Comparison of ENCODE assay signal across 11 cellular contexts in the genomic region with DNA sequence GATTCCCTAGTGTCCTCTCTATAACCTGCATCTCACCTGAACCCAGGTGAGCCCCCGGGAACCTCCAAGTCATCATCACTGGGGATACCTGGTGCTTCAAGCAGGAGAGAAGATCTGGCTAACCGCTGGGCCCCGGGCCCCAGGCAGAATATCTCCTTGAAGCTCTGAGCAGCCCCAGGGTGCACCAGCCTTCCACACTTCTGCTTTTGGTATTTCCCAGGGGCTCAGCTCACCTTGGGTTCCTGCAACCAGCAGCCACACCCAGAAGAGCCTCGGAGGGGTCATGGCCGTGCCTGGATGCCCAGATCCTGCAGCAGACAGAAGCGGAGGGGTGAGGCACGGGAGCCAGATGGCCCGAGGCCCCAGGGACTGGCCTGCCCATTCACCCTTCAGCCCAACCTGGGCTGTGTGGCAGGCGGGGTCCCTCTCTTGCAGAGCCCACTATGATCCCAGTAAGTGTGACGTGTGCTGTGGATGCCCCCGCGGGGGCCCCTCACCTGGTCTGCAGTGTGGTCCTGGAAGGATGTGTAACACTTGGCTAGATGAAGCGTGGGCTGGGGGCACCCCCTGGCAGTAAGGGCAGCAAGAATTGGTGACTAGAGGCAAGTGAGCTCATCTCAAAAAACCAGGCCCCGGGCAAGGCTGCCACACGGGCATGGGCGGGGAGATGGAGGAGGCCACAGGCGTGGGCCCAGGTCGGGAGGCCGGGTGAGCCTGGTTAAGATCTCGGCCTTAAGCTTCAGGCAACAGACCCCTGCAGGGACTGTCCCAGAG. TPM values are rescaled to one million over a fixed set of nuclear protein-coding genes. Genes with fewer than 3 reads are reported as not detected.
DNase-seq lines count a peak whose midpoint lies in the region; ATAC-seq and TF ChIP-seq lines count a peak whose summit lies in the region.
"Had no signal": no experiment of that assay in that cellular context is flagged by ENCODE, and none has a peak within 500 bp of the region (broad histone marks: within the 10 kb centered on the region; RNA-seq: fewer than 3 reads in every experiment).

No MANE protein-coding gene starts in this region.

- WGBS in GM23248 (ENCODE audit: low coverage in 1 of 2, low lambda C conversion rate in 2 of 2, missing lambda C conversion rate in 2 of 2), 2 experiments = 75 to 77% methylated on average over 17 to 20 of the region's 20 CpGs

- no peak overlapping the region for H3K27ac ChIP-seq in DND-41 (ENCODE audit: low read length)
- H3K27ac ChIP-seq in RWPE1 = peak overlapping the region; percentile 88
- peak overlapping the region in 1 of 2 donors; percentile 88 for H3K27ac ChIP-seq in coronary artery
- H3K27ac ChIP-seq in parathyroid adenoma = no peak overlapping the region
- no peak overlapping the region for H3K27ac ChIP-seq in GM23248
- peak overlapping the region in 1 of 4 donors; percentile 43 for H3K27ac ChIP-seq in gastrocnemius medialis

- H3K9me2 ChIP-seq in GM23248 (ENCODE audit: insufficient read depth) = no peaks in the 10 kb centered on the region

- in situ Hi-C loops in GM23248 (cut with MboI) (loop anchor here (10.0 kb wide), 1 partner anchor 112 kb away; no protein-coding TSS in a partner anchor), gastrocnemius medialis (cut with MboI; ENCODE audit: low sequenced_read_pairs in 4 of 4) (no loop called here)

- H3K4me3 ChIP-seq in DND-41 (ENCODE audit: low read depth in 1 of 2, low read length in 2 of 2) (peak overlapping the region in 1 of 2 experiments; percentile 68; a peak in 2 of 4 replicates), coronary artery (peak overlapping the region; percentile 31), parathyroid adenoma (ENCODE audit: low read depth, low read length) (peak overlapping the region; percentile 39), GM23248 (no peak overlapping the region), gastrocnemius medialis (no peak overlapping the region)

- ATAC-seq in DND-41 (ENCODE audit: insufficient read depth, low read depth) = no peak
- no peak for ATAC-seq in HG02970 (IDR thresholded peaks at IDR 0.05; ENCODE audit: low FRiP score, unreplicated experiment)
- no peak for ATAC-seq in gastrocnemius medialis

- H3K27me3 ChIP-seq in DND-41 (ENCODE audit: insufficient read depth, low read length, poor library complexity) (no peaks in the 10 kb centered on the region), parathyroid adenoma (ENCODE audit: control insufficient read depth, insufficient read depth, low read length) (no peaks in the 10 kb centered on the region), GM23248 (replicated peaks; ENCODE audit: insufficient read depth) (no peaks in the 10 kb centered on the region), gastrocnemius medialis (no peaks in the 10 kb centered on the region)
- H3K27me3 ChIP-seq: Peyer's patch had no signal

- H3K79me2 ChIP-seq in DND-41 (ENCODE audit: insufficient read depth, low read length) (peaks cover 42% of the 10 kb centered on the region), parathyroid adenoma (no peaks in the 10 kb centered on the region), GM23248 (ENCODE audit: insufficient read depth) (no peaks in the 10 kb centered on the region)

- peaks cover 37% of the 10 kb centered on the region for H3K4me1 ChIP-seq in DND-41 (ENCODE audit: insufficient read depth, low read length)
- peaks cover 22% of the 10 kb centered on the region for H3K4me1 ChIP-seq in parathyroid adenoma
- H3K4me1 ChIP-seq in GM23248 (ENCODE audit: insufficient read depth) = peaks cover 10% of the 10 kb centered on the region; the same call in 1 of the 2 replicates
- H3K4me1 ChIP-seq in gastrocnemius medialis = peaks cover 23 to 29% of the 10 kb centered on the region in 2 donors

- H3F3A ChIP-seq in GM23248 (ENCODE audit: insufficient read depth) = 0 out of 2 replicates have a peak, but pooled peaks cover 8% of the 10 kb centered on the region

- intact Hi-C loops in gastrocnemius medialis (cut with DNase I; ENCODE audit: low total_unique reads) = loop anchor here (5.0 to 10.0 kb wide), 2 partner anchors 45 to 482 kb away; no protein-coding TSS in a partner anchor

- POLR2A ChIA-PET in RWPE1 (lab: Yijun Ruan, JAX; ENCODE audit: low non-redundant PET) = no interaction called here

- CTCF ChIA-PET in RWPE1 (lab: Yijun Ruan, JAX) = no interaction called here

- H3K9me3 ChIP-seq in DND-41 (ENCODE audit: insufficient read depth, low read length, severe bottlenecking) (no peaks in the 10 kb centered on the region), parathyroid adenoma (ENCODE audit: control insufficient read depth, low read length) (no peaks in the 10 kb centered on the region), GM23248 (ENCODE audit: low read depth) (no peaks in the 10 kb centered on the region), gastrocnemius medialis (no peaks in the 10 kb centered on the region)
- H3K9me3 ChIP-seq: Peyer's patch had no signal

- H3K4me2 ChIP-seq in DND-41 (ENCODE audit: insufficient read depth, low read length) (peak overlapping the region; percentile 96; the same call in 1 of the 2 replicates), parathyroid adenoma (ENCODE audit: low read length) (peak overlapping the region; percentile 81), GM23248 (ENCODE audit: unreplicated experiment) (no peak overlapping the region)

- H2AFZ ChIP-seq in DND-41 (ENCODE audit: low read depth, low read length) (no peak overlapping the region), parathyroid adenoma (peak overlapping the region; percentile 60), GM23248 (no peak overlapping the region)

- DNase-seq in DND-41 (no peak), RWPE1 (ENCODE audit: low spot score) (no peak), coronary artery (ENCODE audit: low spot score) (no peak), GM23248 (no peak), DMS53 treated with DMSO at 0.1 percent for 48 hours (lab: John Stamatoyannopoulos, UW; ENCODE audit: unreplicated experiment) (no peak), gastrocnemius medialis (no peak)
- DNase-seq: activated CD4-positive, alpha-beta T cell treated with anti-CD3 and anti-CD28 coated beads for 1 hour; DMS 273 treated with DMSO at 0.1 percent for 48 hours; Peyer's patch had no signal

- no peak for TF ChIP-seq CTCF in DND-41 (IDR thresholded peaks at IDR 0.05; ENCODE audit: borderline replicate concordance, extremely low read depth, low read length, poor library complexity, severe bottlenecking)
- TF ChIP-seq CTCF in RWPE1 (conservative IDR thresholded peaks at IDR 0.05; ENCODE audit: low read depth) = no peak
- TF ChIP-seq CTCF in coronary artery (IDR thresholded peaks at IDR 0.05) = no peak
- no peak for TF ChIP-seq CTCF in parathyroid adenoma (IDR thresholded peaks at IDR 0.05)
- TF ChIP-seq CTCF in gastrocnemius medialis (IDR thresholded peaks at IDR 0.05 in 4 of 5, conservative IDR thresholded peaks at IDR 0.05 in 1 of 5) = no peak

- H4K20me1 ChIP-seq in DND-41 (ENCODE audit: insufficient read depth, low read length) (peaks cover 14% of the 10 kb centered on the region), GM23248 (ENCODE audit: insufficient read depth) (no peaks in the 10 kb centered on the region)

- H3K9ac ChIP-seq in DND-41 (ENCODE audit: low read depth, low read length) (peak overlapping the region; percentile 55; the same call in 1 of the 2 replicates), parathyroid adenoma (no peak overlapping the region), GM23248 (no peak overlapping the region)

- no peak for TF ChIP-seq POLR2A in gastrocnemius medialis (IDR thresholded peaks at IDR 0.05)

- H3K36me3 ChIP-seq in DND-41 (ENCODE audit: insufficient read depth, low read length) (peaks cover 52% of the 10 kb centered on the region), parathyroid adenoma (ENCODE audit: control insufficient read depth, insufficient read depth, low read length) (no peaks in the 10 kb centered on the region), GM23248 (ENCODE audit: low read depth) (no peaks in the 10 kb centered on the region), gastrocnemius medialis (no peaks in the 10 kb centered on the region)

RNA-seq across cellular contexts. Expression of gene LGALS3BP, which starts 2.6 kb away (rescaled TPM):
- total RNA-seq in GM23248 (2014; rRNA removed; shearing (Covaris generic)) = 8.3 and 8.8 TPM in 2 replicates
- polyA plus RNA-seq in GM23248 (2016; fragmentation: Nextera tagmentation; extraction: Ambion mirVana) = 8.6 and 12.6 TPM in 2 replicates
- total RNA-seq in gastrocnemius medialis = 10 to 100 TPM; 15.0 to 45.9 (median 23.0) TPM

RNA-seq across cellular contexts. Expression of gene CANT1, which starts 32.5 kb away (rescaled TPM):
- 52.0 and 52.4 TPM in 2 replicates for total RNA-seq in GM23248 (2014; rRNA removed; shearing (Covaris generic))
- polyA plus RNA-seq in GM23248 (2016; fragmentation: Nextera tagmentation; extraction: Ambion mirVana) = 44.8 and 46.2 TPM in 2 replicates
- total RNA-seq in gastrocnemius medialis = 10 to 100 TPM; 17.5 to 38.3 (median 26.6) TPM

RNA-seq across cellular contexts. Expression of gene C1QTNF1, which starts 46.9 kb away (rescaled TPM):
- total RNA-seq in GM23248 (2014; rRNA removed; shearing (Covaris generic)) = 12.2 and 14.4 TPM in 2 replicates
- polyA plus RNA-seq in GM23248 (2016; fragmentation: Nextera tagmentation; extraction: Ambion mirVana) = 5.7 and 6.1 TPM in 2 replicates
- 10 to 100 TPM; 11.1 to 38.6 (median 21.2) TPM for total RNA-seq in gastrocnemius medialis

RNA-seq across cellular contexts. Expression of gene TIMP2, which starts 51.9 kb away (rescaled TPM):
- 587 and 620 TPM in 2 replicates for total RNA-seq in GM23248 (2014; rRNA removed; shearing (Covaris generic))
- 102 and 103 TPM in 2 replicates for polyA plus RNA-seq in GM23248 (2016; fragmentation: Nextera tagmentation; extraction: Ambion mirVana)
- total RNA-seq in gastrocnemius medialis = 10 to 100 TPM; 20.4 to 28.7 (median 27.0) TPM

Comparison
In these comparisons a context has a peak if more than half of its experiments do, and no peak if none do; other contexts are left out.
1. H3K4me3 ChIP-seq: peak in coronary artery (single experiment) and parathyroid adenoma (single experiment); none in GM23248 (single experiment) and gastrocnemius medialis (0 of 4).